ENCODE assay signal across 16 cellular contexts in genomic region chr5:27403248-27403882, GRCh38.
DNase-seq lines count a peak whose midpoint lies in the region; ATAC-seq, FAIRE-seq and TF ChIP-seq lines count a peak whose summit lies in the region.
"Had no signal": no experiment of that assay in that cellular context is flagged by ENCODE, and none has a peak within 500 bp of the region (broad histone marks: within the 10 kb centered on the region; RNA-seq: fewer than 3 reads in every experiment).

No MANE protein-coding gene starts in this region.

- peak overlapping the region; percentile 62 for H3K4me2 ChIP-seq in SU-DHL-6 (ENCODE audit: low read depth, low read length, poor library complexity, severe bottlenecking)
- H3K4me2 ChIP-seq: BLaER1 had no signal

- no peaks in the 10 kb centered on the region for H3F3A ChIP-seq in SU-DHL-6 (ENCODE audit: insufficient read depth)

- H3K9me2 ChIP-seq in SU-DHL-6 (replicated peaks; ENCODE audit: insufficient read depth, low read length) = no peaks in the 10 kb centered on the region

- no peaks in the 10 kb centered on the region for H3K79me2 ChIP-seq in SU-DHL-6 (ENCODE audit: insufficient read depth, low read length)

- peak; percentile 10 for DNase-seq in COLO829 (ENCODE audit: low spot score)
- peak; percentile 25 for DNase-seq in HTR-8/SVneo (ENCODE audit: insufficient read length, low spot score)
- DNase-seq in fibroblast of villous mesenchyme (ENCODE audit: low read depth) = peak; percentile 4
- no peak for DNase-seq in SIG-M5 treated with dmso at 0.1 percent for 504 hours (lab: John Stamatoyannopoulos, UW; ENCODE audit: unreplicated experiment)
- no peak for DNase-seq in NCI-H146 treated with DMSO at 0.1 percent for 48 hours (lab: John Stamatoyannopoulos, UW; ENCODE audit: unreplicated experiment)
- DNase-seq in COR-L47 (lab: John Stamatoyannopoulos, UW) = no peak
- DNase-seq: activated naive CD8-positive, alpha-beta T cell treated with anti-CD3 and anti-CD28 coated beads for 36 hours; GF-D8; NCI-H2171 treated with DMSO at 0.1 percent for 48 hours; stimulated activated CD4-positive, alpha-beta T cell treated with anti-CD3 and anti-CD28 coated beads, Interleukin-4, amount 100 ng/mL, for 1 hour; stimulated activated naive CD8-positive, alpha-beta T cell treated with anti-CD3 and anti-CD28 coated beads, Interleukin-15, Interleukin-2, amounts not matched to agents 100 U/mL and 50 U/mL, for 24 hours; WERI-Rb-1 had no signal

- H3K36me3 ChIP-seq in SU-DHL-6 (ENCODE audit: low read length) = no peaks in the 10 kb centered on the region
- H3K36me3 ChIP-seq: BLaER1, WERI-Rb-1 had no signal

- H3K27me3 ChIP-seq in SU-DHL-6 (ENCODE audit: low read length) = no peaks in the 10 kb centered on the region
- H3K27me3 ChIP-seq: BLaER1 had no signal

- no peak overlapping the region for H3K27ac ChIP-seq in SU-DHL-6 (ENCODE audit: low read depth, low read length)
- H3K27ac ChIP-seq: BLaER1, coronary artery, WERI-Rb-1 had no signal

- no peak for ATAC-seq in HG02763 (IDR thresholded peaks at IDR 0.05; ENCODE audit: unreplicated experiment)
- ATAC-seq: stimulated activated naive CD8-positive, alpha-beta T cell treated with anti-CD3 and anti-CD28 coated beads, Interleukin-15, Interleukin-2, amounts not matched to agents 100 U/mL and 50 U/mL, for 24 hours had no signal

- no peak for FAIRE-seq in HTR-8/SVneo (lab: Jason Lieb, UNC)

- no peaks in the 10 kb centered on the region for H4K20me1 ChIP-seq in SU-DHL-6 (ENCODE audit: low read depth, low read length)
- H4K20me1 ChIP-seq: BLaER1 had no signal

- H3K4me3 ChIP-seq in SU-DHL-6 (ENCODE audit: insufficient read depth, low read length, poor library complexity, severe bottlenecking) (peak overlapping the region; percentile 38), fibroblast of villous mesenchyme (ENCODE audit: low read depth, low read length) (peak overlapping the region; percentile 43)
- H3K4me3 ChIP-seq: BLaER1, coronary artery had no signal

- H3K9ac ChIP-seq in SU-DHL-6 (ENCODE audit: low read length) = no peak overlapping the region
- H3K9ac ChIP-seq: BLaER1 had no signal

- no peak for TF ChIP-seq CTCF in SU-DHL-6 (IDR thresholded peaks at IDR 0.05; ENCODE audit: insufficient read depth, low read length, poor library complexity, severe bottlenecking)
- TF ChIP-seq CTCF in fibroblast of villous mesenchyme (IDR thresholded peaks at IDR 0.05; ENCODE audit: insufficient read depth, low read depth, low read length) = no peak

- peak overlapping the region; percentile 93 for H2AFZ ChIP-seq in SU-DHL-6 (ENCODE audit: low read depth, low read length, severe bottlenecking)

- peaks cover 5% of the 10 kb centered on the region; the same call in 1 of the 2 replicates for H3K9me3 ChIP-seq in SU-DHL-6 (ENCODE audit: insufficient read depth, low read length)
- H3K9me3 ChIP-seq: BLaER1 had no signal

Comparison
In these comparisons a context has a peak if more than half of its experiments do, and no peak if none do; other contexts are left out.
1. DNase-seq: peak in COLO829 (single experiment), HTR-8/SVneo (single experiment) and fibroblast of villous mesenchyme (single experiment); none in SIG-M5 treated with dmso at 0.1 percent for 504 hours (single experiment), NCI-H146 treated with DMSO at 0.1 percent for 48 hours (single experiment) and COR-L47 (single experiment).